1 cellular context compared by ENCODE assay signal in the genomic region with DNA sequence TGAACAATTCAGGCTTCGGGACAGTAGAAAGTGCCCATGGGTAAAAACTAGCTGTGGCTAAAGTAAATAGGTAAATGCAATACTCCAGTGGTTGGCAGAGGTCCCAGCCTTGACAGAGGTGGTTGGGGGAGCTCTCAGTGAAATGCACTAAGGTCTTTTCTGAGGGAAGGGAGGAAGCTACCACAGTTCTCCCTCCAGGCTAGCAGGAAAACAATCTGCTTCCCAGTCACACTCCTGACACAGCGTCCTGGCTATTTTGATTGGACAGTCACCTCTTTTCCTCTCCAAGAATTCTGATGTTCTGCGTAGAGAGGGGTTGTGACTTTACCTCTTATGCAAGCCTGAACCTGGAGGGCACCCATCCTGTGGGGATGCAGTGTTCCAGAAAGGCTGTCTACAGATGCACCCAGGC.
A peak's percentile ranks its signal among the peaks of the same experiment; 100 is the strongest.
TF ChIP-seq lines count a peak whose summit lies in the region.

No MANE protein-coding gene starts in this region.

TF ChIP-seq in liver, 16 proteins besides CTCF, POLR2A, EP300 and RAD21 (continued from another document):
- TF ChIP-seq, protein P1, sequence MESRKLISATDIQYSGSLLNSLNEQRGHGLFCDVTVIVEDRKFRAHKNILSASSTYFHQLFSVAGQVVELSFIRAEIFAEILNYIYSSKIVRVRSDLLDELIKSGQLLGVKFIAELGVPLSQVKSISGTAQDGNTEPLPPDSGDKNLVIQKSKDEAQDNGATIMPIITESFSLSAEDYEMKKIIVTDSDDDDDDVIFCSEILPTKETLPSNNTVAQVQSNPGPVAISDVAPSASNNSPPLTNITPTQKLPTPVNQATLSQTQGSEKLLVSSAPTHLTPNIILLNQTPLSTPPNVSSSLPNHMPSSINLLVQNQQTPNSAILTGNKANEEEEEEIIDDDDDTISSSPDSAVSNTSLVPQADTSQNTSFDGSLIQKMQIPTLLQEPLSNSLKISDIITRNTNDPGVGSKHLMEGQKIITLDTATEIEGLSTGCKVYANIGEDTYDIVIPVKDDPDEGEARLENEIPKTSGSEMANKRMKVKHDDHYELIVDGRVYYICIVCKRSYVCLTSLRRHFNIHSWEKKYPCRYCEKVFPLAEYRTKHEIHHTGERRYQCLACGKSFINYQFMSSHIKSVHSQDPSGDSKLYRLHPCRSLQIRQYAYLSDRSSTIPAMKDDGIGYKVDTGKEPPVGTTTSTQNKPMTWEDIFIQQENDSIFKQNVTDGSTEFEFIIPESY (IDR thresholded peaks at IDR 0.05), result no peak
- TF ChIP-seq NR2F2 (IDR thresholded peaks at IDR 0.05), result no peak
- TF ChIP-seq HNF4A (conservative IDR thresholded peaks at IDR 0.05), result peak; percentile 18 to 24
- peak; percentile 78 for TF ChIP-seq SP1 (IDR thresholded peaks at IDR 0.05)
- no peak for TF ChIP-seq GABPA (IDR thresholded peaks at IDR 0.05 in 1 of 2, conservative IDR thresholded peaks at IDR 0.05 in 1 of 2)
